Comparison of ENCODE assay signal across 29 cellular contexts in the genomic region with DNA sequence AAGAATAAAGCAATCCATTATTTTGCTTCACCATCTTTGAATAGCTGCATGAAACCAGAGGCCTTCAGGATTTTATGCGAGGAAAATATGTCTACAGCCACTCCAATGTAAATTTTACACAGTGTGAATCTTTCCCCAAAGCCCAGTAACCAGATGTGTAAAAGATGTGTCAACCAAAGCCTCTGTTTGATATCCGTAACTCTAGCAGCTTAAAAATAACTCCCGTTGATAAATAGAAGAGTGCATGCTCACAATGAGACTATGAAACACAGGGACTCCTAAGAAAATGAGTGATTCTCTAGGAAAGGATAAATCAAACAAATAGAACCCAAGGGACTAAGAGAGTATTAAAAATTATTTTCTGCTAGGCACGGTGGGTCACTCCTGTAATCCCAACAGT.
"Had no signal": no experiment of that assay in that cellular context is flagged by ENCODE, and none has a peak within 500 bp of the region (broad histone marks: within the 10 kb centered on the region; RNA-seq: fewer than 3 reads in every experiment).

No MANE protein-coding gene starts in this region.

- H3K4me1 ChIP-seq: neural progenitor cell, parathyroid adenoma, psoas muscle, right lobe of liver, sigmoid colon, suprapubic skin, testis, thyroid gland, tibial nerve, upper lobe of left lung, vagina had no signal

- H3K79me2 ChIP-seq: parathyroid adenoma had no signal

- H3K27me3 Mint-ChIP-seq: progenitor cell of endocrine pancreas; stimulated activated naive CD8-positive, alpha-beta T cell treated with anti-CD3 and anti-CD28 coated beads, Interleukin-15, amount 100 ng/mL, for 72 hours had no signal

- H3K27ac ChIP-seq: neural progenitor cell, ovary, parathyroid adenoma, psoas muscle, right lobe of liver, sigmoid colon, suprapubic skin, testis, thyroid gland, tibial nerve, upper lobe of left lung, vagina had no signal

- H3K9ac ChIP-seq: neural progenitor cell, parathyroid adenoma had no signal

- ATAC-seq: naive thymus-derived CD8-positive, alpha-beta T cell; natural killer cell treated with Interleukin-12 subunit alpha and Interleukin-12 subunit beta and Interleukin-15 and Interleukin-18, amount 100 ng/mL, for 72 hours; psoas muscle; right lobe of liver; stimulated activated memory B cell treated with anti-CD40 and anti-IgM and Interleukin-4, amounts not matched to agents 10 μg/mL and 1 μg/mL and 100 μg/mL, for 72 hours; stimulated activated naive CD8-positive, alpha-beta T cell treated with anti-CD3 and anti-CD28 coated beads, Interleukin-15, amount 100 ng/mL, for 72 hours; stimulated activated naive CD8-positive, alpha-beta T cell treated with anti-CD3 and anti-CD28 coated beads, Interleukin-15, Interleukin-2, amounts not matched to agents 100 U/mL and 50 U/mL, for 24 hours had no signal

- H3K27me3 ChIP-seq: neural progenitor cell, ovary, right lobe of liver, sigmoid colon, suprapubic skin, testis, thyroid gland, tibial nerve, upper lobe of left lung, vagina had no signal

- H3K4me3 Mint-ChIP-seq: naive B cell; naive thymus-derived CD8-positive, alpha-beta T cell; natural killer cell treated with Interleukin-12 subunit alpha and Interleukin-12 subunit beta and Interleukin-15 and Interleukin-18, amount 100 ng/mL, for 72 hours; neural progenitor cell; stimulated activated memory B cell treated with anti-CD40 and anti-IgM and Interleukin-4, amounts not matched to agents 10 μg/mL and 1 μg/mL and 100 μg/mL, for 72 hours; stimulated activated naive CD8-positive, alpha-beta T cell treated with anti-CD3 and anti-CD28 coated beads, Interleukin-15, amount 100 ng/mL, for 72 hours had no signal

- H3K36me3 Mint-ChIP-seq: neural progenitor cell had no signal

- H3K36me3 ChIP-seq: neural progenitor cell, ovary, right lobe of liver, sigmoid colon, suprapubic skin, thyroid gland, tibial nerve, upper lobe of left lung, vagina had no signal

- H3K4me3 ChIP-seq: neural progenitor cell, ovary, psoas muscle, right lobe of liver, sigmoid colon, suprapubic skin, testis, thyroid gland, tibial nerve, upper lobe of left lung, vagina had no signal

- DNase-seq: naive B cell; naive thymus-derived CD8-positive, alpha-beta T cell; occipital lobe; ovary; posterior cingulate gyrus; psoas muscle; right lobe of liver; sigmoid colon; small intestine; stimulated activated CD4-positive, alpha-beta T cell treated with anti-CD3 and anti-CD28 coated beads, Interleukin-1b, Interleukin-23, amount 100 ng/mL, for 48 hours; stimulated activated CD4-positive, alpha-beta T cell treated with anti-CD3 and anti-CD28 coated beads, Interleukin-4, amount 100 ng/mL, for 1 hour; stimulated activated CD4-positive, alpha-beta T cell treated with anti-CD3 and anti-CD28 coated beads, Interleukin-4, amount 100 ng/mL, for 4 hours; stimulated activated CD8-positive, alpha-beta memory T cell treated with anti-CD3 and anti-CD28 coated beads, Interleukin-4, amount 100 ng/mL, for 48 hours; stimulated activated naive CD4-positive, alpha-beta T cell; stimulated activated naive CD8-positive, alpha-beta T cell treated with anti-CD3 and anti-CD28 coated beads, Interleukin-15, amount 100 ng/mL, for 72 hours; stimulated activated naive CD8-positive, alpha-beta T cell treated with anti-CD3 and anti-CD28 coated beads, Interleukin-15, Interleukin-2, amounts not matched to agents 100 U/mL and 50 U/mL, for 24 hours; substantia nigra; testis; thyroid gland; trophoblast cell; upper lobe of left lung had no signal

- H3K9me3 ChIP-seq: ovary, psoas muscle, right lobe of liver, sigmoid colon, suprapubic skin, testis, thyroid gland, upper lobe of left lung, vagina had no signal

- H2AFZ ChIP-seq: neural progenitor cell, parathyroid adenoma had no signal

- H3K9me3 Mint-ChIP-seq: natural killer cell treated with Interleukin-12 subunit alpha and Interleukin-12 subunit beta and Interleukin-15 and Interleukin-18, amount 100 ng/mL, for 72 hours had no signal

- H3K4me2 ChIP-seq: neural progenitor cell had no signal

- H3K4me1 Mint-ChIP-seq: naive thymus-derived CD8-positive, alpha-beta T cell; neural progenitor cell; stimulated activated memory B cell treated with anti-CD40 and anti-IgM and Interleukin-4, amounts not matched to agents 10 μg/mL and 1 μg/mL and 100 μg/mL, for 72 hours had no signal

- H3K27ac Mint-ChIP-seq: naive B cell; naive thymus-derived CD8-positive, alpha-beta T cell; natural killer cell treated with Interleukin-12 subunit alpha and Interleukin-12 subunit beta and Interleukin-15 and Interleukin-18, amount 100 ng/mL, for 72 hours; neural progenitor cell; stimulated activated memory B cell treated with anti-CD40 and anti-IgM and Interleukin-4, amounts not matched to agents 10 μg/mL and 1 μg/mL and 100 μg/mL, for 72 hours had no signal
